ENCODE assay signal across 1 cellular context in the genomic region with DNA sequence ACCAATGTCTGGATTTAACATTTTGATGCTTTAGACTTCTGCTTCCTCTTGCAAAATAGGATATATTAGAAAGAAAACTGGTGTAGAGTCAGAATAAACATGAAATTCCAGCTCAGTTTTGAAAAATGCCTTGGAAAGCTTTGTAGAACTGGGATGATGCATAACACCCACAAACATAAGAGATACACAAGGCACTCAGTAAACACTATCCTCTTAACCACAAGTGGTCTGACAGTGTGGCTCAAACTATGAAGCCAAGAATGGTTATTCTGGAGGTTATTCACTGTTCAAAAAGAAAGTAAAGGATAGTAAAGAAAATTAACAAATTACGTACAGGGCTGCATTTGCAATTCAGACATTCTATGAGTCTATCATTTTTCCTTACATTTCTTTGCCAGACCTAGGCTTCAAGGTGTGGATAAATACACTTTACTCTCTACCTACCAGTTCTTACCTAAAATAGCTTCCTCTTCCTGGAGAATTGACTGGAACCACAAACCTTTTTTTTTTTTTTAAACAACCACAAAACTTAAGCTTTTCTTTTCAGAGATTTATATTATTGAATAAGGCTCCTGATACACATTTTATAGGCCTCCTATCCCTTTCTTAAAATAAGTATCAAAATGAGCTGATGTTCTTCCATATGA.
TF ChIP-seq lines count a peak whose summit lies in the region.

No MANE protein-coding gene starts in this region.

TF ChIP-seq in K562, 482 proteins besides CTCF, POLR2A, EP300 and RAD21:
- TF ChIP-seq SRSF7 (optimal IDR thresholded peaks at IDR 0.05; ENCODE audit: low read depth, low read length), result no peak
TF ChIP-seq in K562: peak in this region for 0.
